Comparison of ENCODE assay signal across 19 cellular contexts in genomic region chr22:39256186-39256552, GRCh38. TPM values are rescaled to one million over a fixed set of nuclear protein-coding genes. Genes with fewer than 3 reads are reported as not detected.
"Had no signal": no experiment of that assay in that cellular context is flagged by ENCODE, and none has a peak within 500 bp of the region (broad histone marks: within the 10 kb centered on the region; RNA-seq: fewer than 3 reads in every experiment).

No MANE protein-coding gene starts in this region.

- H3K27ac Mint-ChIP-seq: activated B cell treated with CpG ODN at 0.5 μM for 24 hours; activated naive CD4-positive, alpha-beta T cell treated with anti-CD3 and anti-CD28 coated beads for 36 hours; stimulated activated naive CD8-positive, alpha-beta T cell treated with anti-CD3 and anti-CD28 coated beads, Interleukin-15, Interleukin-2, amounts not matched to agents 100 ng/mL and 50 ng/mL, for 24 hours had no signal

- H3K27me3 ChIP-seq: pancreas had no signal

- ATAC-seq: activated CD8-positive, alpha-beta T cell treated with anti-CD3 and anti-CD28 coated beads for 36 hours; lower lobe of right lung; natural killer cell; pancreas had no signal

- H3K36me3 ChIP-seq: lower lobe of right lung, neutrophil, pancreas, transverse colon had no signal

- H3K9me3 Mint-ChIP-seq: natural killer cell; stimulated activated naive CD8-positive, alpha-beta T cell treated with anti-CD3 and anti-CD28 coated beads, Interleukin-15, Interleukin-2, amounts not matched to agents 100 ng/mL and 50 ng/mL, for 24 hours had no signal

- H3K9me3 ChIP-seq: lower lobe of right lung, neutrophil, pancreas had no signal

- H3K36me3 Mint-ChIP-seq: natural killer cell had no signal

- H3K27ac ChIP-seq: lower lobe of right lung, neutrophil, pancreas, transverse colon had no signal

- H3K4me3 ChIP-seq: coronary artery, lower lobe of right lung, pancreas, transverse colon had no signal

- DNase-seq: activated B cell treated with CpG ODN at 0.5 μM for 24 hours; activated CD4-positive, alpha-beta T cell treated with anti-CD3 and anti-CD28 coated beads for 48 hours; activated CD8-positive, alpha-beta T cell treated with anti-CD3 and anti-CD28 coated beads for 36 hours; activated naive CD4-positive, alpha-beta T cell treated with anti-CD3 and anti-CD28 coated beads for 36 hours; activated T-cell treated with anti-CD3 and anti-CD28 coated beads, Interleukin-2, amount 50 U/mL, for 24 hours; aorta; erythroblast; foreskin melanocyte; hypothalamus; islet precursor cell; lower lobe of right lung; natural killer cell; stimulated activated CD8-positive, alpha-beta memory T cell treated with anti-CD3 and anti-CD28 coated beads, Interleukin-4, amount 100 ng/mL, for 48 hours; T-helper 9 cell; transverse colon had no signal

- H3K4me3 Mint-ChIP-seq: activated B cell treated with CpG ODN at 0.5 μM for 24 hours; activated CD8-positive, alpha-beta T cell treated with anti-CD3 and anti-CD28 coated beads for 36 hours; activated naive CD4-positive, alpha-beta T cell treated with anti-CD3 and anti-CD28 coated beads for 36 hours; activated T-cell treated with anti-CD3 and anti-CD28 coated beads, Interleukin-2, amount 50 U/mL, for 24 hours; natural killer cell; stimulated activated naive CD8-positive, alpha-beta T cell treated with anti-CD3 and anti-CD28 coated beads, Interleukin-15, Interleukin-2, amounts not matched to agents 100 ng/mL and 50 ng/mL, for 24 hours had no signal

RNA-seq across cellular contexts. Expression of gene PDGFB, which starts 11.4 kb away (rescaled TPM):
- total RNA-seq: activated B cell treated with CpG ODN at 0.5 μM for 24 hours had no signal
